14 cellular contexts compared by ENCODE assay signal in genomic region chr7:82961240-82961639, GRCh38.
DNase-seq lines count a peak whose midpoint lies in the region; TF ChIP-seq lines count a peak whose summit lies in the region.
"Had no signal": no experiment of that assay in that cellular context is flagged by ENCODE, and none has a peak within 500 bp of the region (broad histone marks: within the 10 kb centered on the region; RNA-seq: fewer than 3 reads in every experiment).

No MANE protein-coding gene starts in this region.

- H3K27ac ChIP-seq in OCI-LY1 (ENCODE audit: low read depth, low read length, poor library complexity, severe bottlenecking) (no peak overlapping the region), osteoblast (ENCODE audit: low read depth, low read length) (no peak overlapping the region)
- no peak overlapping the region for H3K27ac ChIP-seq in CD4-positive, alpha-beta memory T cell (ENCODE audit: low read depth, low read length)

- CTCF ChIA-PET in CD4-positive, alpha-beta memory T cell (lab: Charles Lee; ENCODE audit: partially characterized antibody): no interaction called here

- no peaks in the 10 kb centered on the region for H4K20me1 ChIP-seq in OCI-LY1 (ENCODE audit: insufficient read depth, low read length)
- no peaks in the 10 kb centered on the region for H4K20me1 ChIP-seq in osteoblast (ENCODE audit: insufficient read depth, low read length)

- TF ChIP-seq CTCF in OCI-LY1 (IDR thresholded peaks at IDR 0.05; ENCODE audit: low read length): no peak
- TF ChIP-seq CTCF in osteoblast (IDR thresholded peaks at IDR 0.05; ENCODE audit: extremely low read depth, low read depth, low read length): no peak

- DNase-seq in astrocyte of the hippocampus (ENCODE audit: low read depth, low spot score) (peak; percentile 2), osteoblast (ENCODE audit: insufficient read length, low spot score, missing footprints) (peak; percentile 57), NCI-H2171 treated with DMSO at 0.1 percent for 48 hours (lab: John Stamatoyannopoulos, UW) (no peak), DMS79 (lab: John Stamatoyannopoulos, UW) (no peak)
- no peak for DNase-seq in stimulated activated CD4-positive, alpha-beta T cell treated with anti-CD3 and anti-CD28 coated beads, Interleukin-4, amount 100 ng/mL, for 4 hours
- no peak for DNase-seq in CD4-positive, alpha-beta memory T cell
- DNase-seq: Caco-2; CD8-positive, alpha-beta T cell; DMS153; EL; GF-D8; H9 had no signal

- H3K9me3 Mint-ChIP-seq in CD4-positive, alpha-beta memory T cell: peaks cover 0 to 32% (median 4%) of the 10 kb centered on the region in 8 donors
- H3K9me3 Mint-ChIP-seq: GM23338, H9 had no signal

- H3K9ac ChIP-seq in OCI-LY1 (ENCODE audit: low read length): no peak overlapping the region

- peaks cover 0 to 1% of the 10 kb centered on the region in 2 donors for H3K27me3 Mint-ChIP-seq in CD4-positive, alpha-beta memory T cell

- no peaks in the 10 kb centered on the region for H3K9me2 ChIP-seq in OCI-LY1 (ENCODE audit: low read depth, low read length)

- H3K4me3 Mint-ChIP-seq in CD4-positive, alpha-beta memory T cell: no peak overlapping the region
- H3K4me3 Mint-ChIP-seq: CD8-positive, alpha-beta T cell; GM23338; H9 had no signal

- H3K4me3 ChIP-seq in OCI-LY1 (ENCODE audit: low read depth, low read length, poor library complexity, severe bottlenecking) (no peak overlapping the region), osteoblast (ENCODE audit: insufficient read depth, low read length) (no peak overlapping the region)
- H3K4me3 ChIP-seq in CD4-positive, alpha-beta memory T cell (ENCODE audit: low read length in 2 of 2): no peak overlapping the region
- H3K4me3 ChIP-seq: GM23338 had no signal

- H3K4me1 ChIP-seq in OCI-LY1 (ENCODE audit: insufficient read depth, low read length, severe bottlenecking) (peaks cover 60% of the 10 kb centered on the region), osteoblast (ENCODE audit: insufficient read depth, low read length) (no peaks in the 10 kb centered on the region)
- H3K4me1 ChIP-seq in CD4-positive, alpha-beta memory T cell (ENCODE audit: insufficient read depth, low read length): no peaks in the 10 kb centered on the region
- H3K4me1 ChIP-seq: Caco-2 had no signal

- no peaks in the 10 kb centered on the region for H3K36me3 Mint-ChIP-seq in CD4-positive, alpha-beta memory T cell
- H3K36me3 Mint-ChIP-seq: CD8-positive, alpha-beta T cell had no signal

- H3K27ac Mint-ChIP-seq in CD4-positive, alpha-beta memory T cell: no peak overlapping the region
- H3K27ac Mint-ChIP-seq: CD8-positive, alpha-beta T cell; GM23338; H9 had no signal

- no peaks in the 10 kb centered on the region for H3K79me2 ChIP-seq in OCI-LY1 (ENCODE audit: insufficient read depth, low read length)
- H3K79me2 ChIP-seq in osteoblast (ENCODE audit: insufficient read depth, low read length): no peaks in the 10 kb centered on the region

- H2AFZ ChIP-seq in OCI-LY1 (ENCODE audit: low read length) (0 out of 2 replicates have a peak overlapping the region, but pooled peaks have one; percentile 6), osteoblast (ENCODE audit: low read length) (no peak overlapping the region)
- H2AFZ ChIP-seq: GM23338 had no signal

- H3K4me1 Mint-ChIP-seq in CD4-positive, alpha-beta memory T cell: no peaks in the 10 kb centered on the region
- H3K4me1 Mint-ChIP-seq: GM23338, H9 had no signal

- H3K27me3 ChIP-seq in OCI-LY1 (ENCODE audit: insufficient read depth, low read length): no peaks in the 10 kb centered on the region
- no peaks in the 10 kb centered on the region for H3K27me3 ChIP-seq in osteoblast (ENCODE audit: insufficient read depth, low read length)
- no peaks in the 10 kb centered on the region for H3K27me3 ChIP-seq in CD4-positive, alpha-beta memory T cell (ENCODE audit: insufficient read depth, low read length)

- no peaks in the 10 kb centered on the region for H3K9me3 ChIP-seq in OCI-LY1 (ENCODE audit: low read length)
- H3K9me3 ChIP-seq in osteoblast (ENCODE audit: low read depth, low read length): no peaks in the 10 kb centered on the region
- H3K9me3 ChIP-seq in CD4-positive, alpha-beta memory T cell (ENCODE audit: control insufficient read depth in 1 of 2, low read length in 2 of 2): no peaks in the 10 kb centered on the region
- H3K9me3 ChIP-seq: Caco-2 had no signal

- H3F3A ChIP-seq in OCI-LY1 (ENCODE audit: insufficient read depth, low read length): no peaks in the 10 kb centered on the region

- no peaks in the 10 kb centered on the region for H3K36me3 ChIP-seq in OCI-LY1 (ENCODE audit: insufficient read depth, low read length)
- H3K36me3 ChIP-seq in osteoblast (ENCODE audit: insufficient read depth, low read length): no peaks in the 10 kb centered on the region
- no peaks in the 10 kb centered on the region for H3K36me3 ChIP-seq in CD4-positive, alpha-beta memory T cell (ENCODE audit: insufficient read depth, low read length)

- POLR2A ChIA-PET in CD4-positive, alpha-beta memory T cell (lab: Charles Lee; ENCODE audit: partially characterized antibody): no interaction called here

- H3K4me2 ChIP-seq in OCI-LY1 (ENCODE audit: low read length) (no peak overlapping the region), osteoblast (ENCODE audit: insufficient read depth, low read length) (no peak overlapping the region)
- H3K4me2 ChIP-seq: GM23338 had no signal

- intact Hi-C loops in CD4-positive, alpha-beta memory T cell (cut with micrococcal nuclease): no loop called here

Comparison
In these comparisons a context has a peak if more than half of its experiments do, and no peak if none do; other contexts are left out.
1. DNase-seq: peak in astrocyte of the hippocampus (single experiment) and osteoblast (single experiment); none in stimulated activated CD4-positive, alpha-beta T cell treated with anti-CD3 and anti-CD28 coated beads, Interleukin-4, amount 100 ng/mL, for 4 hours (0 of 2), NCI-H2171 treated with DMSO at 0.1 percent for 48 hours (single experiment), CD4-positive, alpha-beta memory T cell (0 of 5) and DMS79 (single experiment).